In the genomic region with DNA sequence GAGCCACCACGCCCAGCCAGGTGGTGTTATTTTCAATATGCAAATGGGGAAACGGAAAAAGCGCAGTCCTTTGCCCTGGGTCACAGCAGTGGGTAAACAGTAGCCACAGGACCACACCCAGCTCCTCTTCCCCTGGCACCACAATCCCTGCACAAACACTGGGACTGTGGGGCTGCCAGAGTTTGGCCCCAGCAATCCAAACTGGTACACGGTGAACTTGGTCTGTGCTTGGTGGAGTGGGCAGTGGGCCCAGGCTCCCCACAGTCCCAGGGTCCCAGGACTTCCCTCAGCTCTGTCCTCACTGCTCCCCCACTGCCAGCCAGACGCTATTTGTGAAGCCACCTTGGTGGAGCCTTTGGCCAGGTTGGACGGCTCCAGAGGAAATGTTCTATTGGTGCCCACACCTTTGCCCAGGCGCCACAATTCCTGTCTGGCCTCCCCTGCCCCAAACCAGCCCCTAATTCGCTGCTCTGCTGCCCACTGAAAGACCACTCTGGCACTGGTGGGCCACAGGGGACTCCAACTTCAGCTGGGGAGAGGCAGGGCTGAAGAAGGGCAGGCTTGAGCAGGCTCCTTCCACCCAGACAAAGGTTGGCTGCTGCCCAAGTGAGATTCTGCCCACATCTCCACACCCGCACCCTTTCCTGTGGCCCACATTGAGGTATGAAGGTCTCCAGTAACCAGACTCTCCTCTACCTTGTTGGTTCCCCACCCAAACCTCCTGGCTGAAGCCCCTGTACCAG, we compare ENCODE assay signal across 22 cellular contexts. TPM values are rescaled to one million over a fixed set of nuclear protein-coding genes. Genes with fewer than 3 reads are reported as not detected.
A peak's percentile ranks its signal among the peaks of the same experiment; 100 is the strongest.
DNase-seq lines count a peak whose midpoint lies in the region; ATAC-seq and TF ChIP-seq lines count a peak whose summit lies in the region.
"Had no signal": no experiment of that assay in that cellular context is flagged by ENCODE, and none has a peak within 500 bp of the region (broad histone marks: within the 10 kb centered on the region; RNA-seq: fewer than 3 reads in every experiment).

No MANE protein-coding gene starts in this region.

- no peaks in the 10 kb centered on the region for H3K9me3 ChIP-seq in PC-9 (ENCODE audit: insufficient read depth, low read depth)
- H3K9me3 ChIP-seq: upper lobe of left lung had no signal

- no peak overlapping the region for H3K27ac ChIP-seq in PC-9
- H3K27ac ChIP-seq: upper lobe of left lung had no signal

- H3K4me2 ChIP-seq in PC-9, result no peak overlapping the region

- no peaks in the 10 kb centered on the region for H3K27me3 ChIP-seq in PC-9 (ENCODE audit: insufficient read depth, low read depth)

- no peaks in the 10 kb centered on the region for H3K9me3 Mint-ChIP-seq in stimulated activated naive CD8-positive, alpha-beta T cell treated with anti-CD3 and anti-CD28 coated beads, Interleukin-15, amount 100 ng/mL, for 72 hours
- H3K9me3 Mint-ChIP-seq: activated naive CD8-positive, alpha-beta T cell treated with anti-CD3 and anti-CD28 coated beads, Interleukin-2, amount 50 U/mL, for 24 hours; activated T-cell treated with anti-CD3 and anti-CD28 coated beads, Interleukin-2, amount 50 U/mL, for 4 hours; CD4-positive, alpha-beta memory T cell; mesothelial cell of epicardium had no signal

- BruUV-seq in PC-9 (replicated peaks; lab: Mats Ljungman, UMichigan), result no TSS peak

- TF ChIP-seq CTCF in PC-9 (conservative IDR thresholded peaks at IDR 0.05), result no peak

- no peaks in the 10 kb centered on the region for H4K20me1 ChIP-seq in PC-9 (ENCODE audit: insufficient read depth)

- POLR2A ChIA-PET in PC-9 (lab: Charles Lee; ENCODE audit: unreplicated experiment), result no interaction called here

- peak overlapping the region; percentile 12 to 42 for H3K27ac Mint-ChIP-seq in stimulated activated naive CD8-positive, alpha-beta T cell treated with anti-CD3 and anti-CD28 coated beads, Interleukin-15, amount 100 ng/mL, for 72 hours
- H3K27ac Mint-ChIP-seq: activated naive CD8-positive, alpha-beta T cell treated with anti-CD3 and anti-CD28 coated beads, Interleukin-2, amount 50 U/mL, for 24 hours; mesothelial cell of epicardium had no signal

- no peaks in the 10 kb centered on the region for H3K9me2 ChIP-seq in PC-9 (ENCODE audit: insufficient read depth)

- H3K4me3 ChIP-seq in PC-9, result no peak overlapping the region
- H3K4me3 ChIP-seq: upper lobe of left lung had no signal

- no peaks in the 10 kb centered on the region for H3K79me2 ChIP-seq in PC-9 (ENCODE audit: low read depth)

- no peak for DNase-seq in stimulated activated naive CD8-positive, alpha-beta T cell treated with anti-CD3 and anti-CD28 coated beads, Interleukin-15, amount 100 ng/mL, for 72 hours
- no peak for DNase-seq in stimulated activated naive CD8-positive, alpha-beta T cell treated with anti-CD3 and anti-CD28 coated beads, Interleukin-15, Interleukin-2, amounts not matched to agents 100 U/mL and 50 U/mL, for 24 hours
- DNase-seq in SW480 (ENCODE audit: low spot score) (peak; percentile 42), mucosa of gallbladder (ENCODE audit: low spot score) (peak; percentile 60), germinal center (ENCODE audit: low spot score) (no peak), PC-9 (no peak)
- DNase-seq: activated CD4-positive, alpha-beta T cell treated with anti-CD3 and anti-CD28 coated beads, Interleukin-2, amount 50 U/mL, for 4 hours; activated naive CD8-positive, alpha-beta T cell treated with anti-CD3 and anti-CD28 coated beads, Interleukin-2, amount 50 U/mL, for 24 hours; activated T-cell treated with anti-CD3 and anti-CD28 coated beads, Interleukin-2, amount 50 U/mL, for 4 hours; CD4-positive, alpha-beta memory T cell; effector CD4-positive, alpha-beta T cell; EL; Karpas-422; NCI-H1417 treated with DMSO at 0.1 percent for 48 hours; NCI-H446; occipital lobe; upper lobe of left lung had no signal

- 0 out of 2 replicates have a peak, but pooled peaks cover 16% of the 10 kb centered on the region for H3K36me3 ChIP-seq in PC-9 (ENCODE audit: low read depth)

- H3F3A ChIP-seq in PC-9 (ENCODE audit: insufficient read depth, low read depth), result peaks cover 8% of the 10 kb centered on the region; the same call in 1 of the 2 replicates

- intact Hi-C loops in PC-9 (cut with micrococcal nuclease; ENCODE audit: unreplicated experiment), result no loop called here

- no peak for ATAC-seq in stimulated activated naive CD8-positive, alpha-beta T cell treated with anti-CD3 and anti-CD28 coated beads, Interleukin-15, amount 100 ng/mL, for 72 hours
- no peak for ATAC-seq in stimulated activated naive CD8-positive, alpha-beta T cell treated with anti-CD3 and anti-CD28 coated beads, Interleukin-15, Interleukin-2, amounts not matched to agents 100 U/mL and 50 U/mL, for 24 hours
- ATAC-seq in HG02973 (IDR thresholded peaks at IDR 0.05; ENCODE audit: unreplicated experiment) (no peak), HG03442 (IDR thresholded peaks at IDR 0.05; ENCODE audit: unreplicated experiment) (no peak)
- ATAC-seq: activated naive CD8-positive, alpha-beta T cell treated with anti-CD3 and anti-CD28 coated beads, Interleukin-2, amount 50 U/mL, for 24 hours; activated T-cell treated with anti-CD3 and anti-CD28 coated beads, Interleukin-2, amount 50 U/mL, for 4 hours had no signal

- 0 out of 2 replicates have a peak, but pooled peaks cover 4% of the 10 kb centered on the region for H3K4me1 ChIP-seq in PC-9 (replicated peaks; ENCODE audit: insufficient read depth)

- no peak overlapping the region for H2AFZ ChIP-seq in PC-9

- peaks cover 16% of the 10 kb centered on the region for H3K4me1 Mint-ChIP-seq in stimulated activated naive CD8-positive, alpha-beta T cell treated with anti-CD3 and anti-CD28 coated beads, Interleukin-15, amount 100 ng/mL, for 72 hours
- H3K4me1 Mint-ChIP-seq: mesothelial cell of epicardium had no signal

- H3K27me3 Mint-ChIP-seq in stimulated activated naive CD8-positive, alpha-beta T cell treated with anti-CD3 and anti-CD28 coated beads, Interleukin-15, amount 100 ng/mL, for 72 hours, result peaks cover 55% of the 10 kb centered on the region

- CTCF ChIA-PET in PC-9 (lab: Charles Lee), result no interaction called here

- no peak overlapping the region for H3K4me3 Mint-ChIP-seq in stimulated activated naive CD8-positive, alpha-beta T cell treated with anti-CD3 and anti-CD28 coated beads, Interleukin-15, amount 100 ng/mL, for 72 hours
- H3K4me3 Mint-ChIP-seq: activated naive CD8-positive, alpha-beta T cell treated with anti-CD3 and anti-CD28 coated beads, Interleukin-2, amount 50 U/mL, for 24 hours; activated T-cell treated with anti-CD3 and anti-CD28 coated beads, Interleukin-2, amount 50 U/mL, for 4 hours; mesothelial cell of epicardium had no signal

RNA-seq across cellular contexts. Expression of gene CHAD, which starts 2.1 kb away (rescaled TPM):
- total RNA-seq in mucosa of gallbladder (2.1 TPM), PC-9 (2021) (not detected in 2 replicates)
- total RNA-seq: activated T-cell treated with anti-CD3 and anti-CD28 coated beads, Interleukin-2, amount 50 U/mL, for 4 hours; CD4-positive, alpha-beta memory T cell; fibroblast of lung; mesothelial cell of epicardium; occipital lobe; RPMI7951 had no signal

RNA-seq across cellular contexts. Expression of gene RSAD1, which starts 12.1 kb away (rescaled TPM):
- total RNA-seq in mucosa of gallbladder (35.4 TPM), PC-9 (2021) (14.8 and 15.1 TPM in 2 replicates)

RNA-seq across cellular contexts. Expression of gene ACSF2, which starts 40.5 kb away (rescaled TPM):
- total RNA-seq in mucosa of gallbladder, result 67.5 TPM
- total RNA-seq in PC-9 (2021), result 149 and 154 TPM in 2 replicates

RNA-seq across cellular contexts. Expression of gene MYCBPAP, which starts 41.7 kb away (rescaled TPM):
- total RNA-seq in mucosa of gallbladder (4.6 TPM), PC-9 (2021) (4.9 and 11.6 TPM in 2 replicates)
- total RNA-seq: RPMI7951 had no signal

Comparison
In these comparisons a context has a peak if more than half of its experiments do, and no peak if none do; other contexts are left out.
1. DNase-seq: peak in SW480 (single experiment) and mucosa of gallbladder (single experiment); none in stimulated activated naive CD8-positive, alpha-beta T cell treated with anti-CD3 and anti-CD28 coated beads, Interleukin-15, amount 100 ng/mL, for 72 hours (0 of 2), stimulated activated naive CD8-positive, alpha-beta T cell treated with anti-CD3 and anti-CD28 coated beads, Interleukin-15, Interleukin-2, amounts not matched to agents 100 U/mL and 50 U/mL, for 24 hours (single experiment), germinal center (single experiment) and PC-9 (0 of 2).